22 cellular contexts compared by ENCODE assay signal in the genomic region with DNA sequence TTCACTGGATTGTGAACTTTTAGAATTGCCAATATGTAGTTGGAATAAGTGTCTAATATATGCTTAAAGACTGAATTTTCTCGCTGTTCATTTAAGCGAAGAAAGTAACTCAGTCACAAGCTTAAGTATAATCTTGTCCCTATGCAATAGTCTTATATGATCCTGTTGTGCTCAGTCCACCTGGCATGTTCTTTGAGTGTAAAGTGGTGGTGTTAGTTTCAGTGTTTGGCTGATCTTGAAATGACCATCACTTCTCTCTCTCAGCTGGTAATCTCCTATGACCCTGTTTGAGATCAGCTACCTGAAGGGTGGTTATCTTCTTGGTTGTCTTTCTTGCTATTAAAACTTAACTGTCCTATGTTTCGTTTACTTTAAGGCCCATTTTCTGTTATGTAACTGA.
"Had no signal": no experiment of that assay in that cellular context is flagged by ENCODE, and none has a peak within 500 bp of the region (broad histone marks: within the 10 kb centered on the region; RNA-seq: fewer than 3 reads in every experiment).

No MANE protein-coding gene starts in this region.

- H3K4me3 ChIP-seq: MG63, SJSA1, SK-N-MC had no signal

- H3K27me3 ChIP-seq: MG63, SJSA1 had no signal

- H3K27ac ChIP-seq: SJSA1, SK-N-MC had no signal

- H3K36me3 ChIP-seq: MG63, SJSA1 had no signal

- H3K9me3 ChIP-seq: MG63, SJSA1 had no signal

- FAIRE-seq: RCC 7860 had no signal

- DNase-seq: IMR-90, Karpas-422, KG1, MG63, NCI-H1092, NCI-H1105 treated with DMSO at 0.1 percent for 48 hours, NCI-H1417 treated with DMSO at 0.1 percent for 48 hours, NCI-H146, NCI-H1694 treated with DMSO at 0.1 percent for 48 hours, NCI-H1930, NCI-H2081, NCI-H2107, NCI-H2227 treated with DMSO at 0.1 percent for 48 hours, NCI-H524, NCI-H526 treated with DMSO at 0.1 percent for 48 hours, NCI-H774, Right ventricle myocardium superior, RPMI8226, SIG-M5 had no signal

- H3K4me1 ChIP-seq: SJSA1 had no signal
